16 cellular contexts compared by ENCODE assay signal in the genomic region with DNA sequence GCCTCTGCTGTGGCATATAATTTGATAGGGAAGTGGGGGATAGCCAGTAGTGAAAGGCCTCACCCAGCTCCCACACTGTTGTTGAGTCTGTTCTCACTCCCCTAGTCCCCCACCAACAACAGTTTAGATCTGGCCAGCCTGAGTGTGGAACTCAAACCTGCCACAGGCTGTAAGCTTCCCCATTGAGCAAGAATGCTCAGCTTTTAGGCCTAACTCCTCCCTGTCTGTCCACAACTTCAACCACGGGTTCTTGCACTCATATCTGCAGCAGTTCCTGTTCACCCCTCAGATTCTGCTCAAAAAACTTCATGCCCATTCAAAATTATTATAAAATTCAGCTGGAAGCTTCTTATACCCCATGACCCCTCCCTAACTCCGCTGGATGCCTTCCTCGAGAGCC.
DNase-seq lines count a peak whose midpoint lies in the region; ATAC-seq and TF ChIP-seq lines count a peak whose summit lies in the region.
"Had no signal": no experiment of that assay in that cellular context is flagged by ENCODE, and none has a peak within 500 bp of the region (broad histone marks: within the 10 kb centered on the region; RNA-seq: fewer than 3 reads in every experiment).

No MANE protein-coding gene starts in this region.

- H3K4me3 Mint-ChIP-seq in nephron progenitor cell = no peak overlapping the region
- no peak overlapping the region for H3K4me3 Mint-ChIP-seq in activated CD4-positive, alpha-beta T cell treated with anti-CD3 and anti-CD28 coated beads for 36 hours
- H3K4me3 Mint-ChIP-seq: CD14-positive monocyte; CD4-positive, alpha-beta memory T cell; H9 had no signal

- H3K4me1 Mint-ChIP-seq in nephron progenitor cell = no peaks in the 10 kb centered on the region
- no peaks in the 10 kb centered on the region for H3K4me1 Mint-ChIP-seq in activated CD4-positive, alpha-beta T cell treated with anti-CD3 and anti-CD28 coated beads for 36 hours
- H3K4me1 Mint-ChIP-seq: CD14-positive monocyte; CD4-positive, alpha-beta memory T cell had no signal

- H3K36me3 Mint-ChIP-seq in nephron progenitor cell (ENCODE audit: low read depth) = no peaks in the 10 kb centered on the region
- H3K36me3 Mint-ChIP-seq in activated CD4-positive, alpha-beta T cell treated with anti-CD3 and anti-CD28 coated beads for 36 hours (ENCODE audit: low read depth) = no peaks in the 10 kb centered on the region
- H3K36me3 Mint-ChIP-seq: CD14-positive monocyte; CD4-positive, alpha-beta memory T cell had no signal

- POLR2A ChIA-PET in activated CD4-positive, alpha-beta T cell treated with anti-CD3 and anti-CD28 coated beads for 36 hours (lab: Charles Lee) = no interaction called here

- no peaks in the 10 kb centered on the region for H3K27me3 Mint-ChIP-seq in nephron progenitor cell (ENCODE audit: low read depth, poor library complexity)
- H3K27me3 Mint-ChIP-seq in activated CD4-positive, alpha-beta T cell treated with anti-CD3 and anti-CD28 coated beads for 36 hours = no peaks in the 10 kb centered on the region
- H3K27me3 Mint-ChIP-seq: CD4-positive, alpha-beta memory T cell had no signal

- intact Hi-C loops in activated CD4-positive, alpha-beta T cell treated with anti-CD3 and anti-CD28 coated beads for 36 hours (cut with DNase I, micrococcal nuclease) = no loop called here

- CTCF ChIA-PET in activated CD4-positive, alpha-beta T cell treated with anti-CD3 and anti-CD28 coated beads for 36 hours (lab: Charles Lee) = no interaction called here

- DNase-seq in HL-60 (ENCODE audit: low read depth in 1 of 2, low spot score in 1 of 2) = peak in 1 of 2 experiments; percentile 81
- peak; percentile 1 for DNase-seq in NB4 (ENCODE audit: low read depth)
- peak; percentile 28 for DNase-seq in SKM-1 treated with dmso at 0.1 percent for 144 hours (lab: John Stamatoyannopoulos, UW; ENCODE audit: unreplicated experiment)
- DNase-seq in nephron progenitor cell = no peak
- DNase-seq in coronary artery (ENCODE audit: low spot score) = no peak
- no peak for DNase-seq in activated CD4-positive, alpha-beta T cell treated with anti-CD3 and anti-CD28 coated beads for 36 hours
- no peak for DNase-seq in RKO (ENCODE audit: low spot score)
- DNase-seq: 8988T; CD4-positive, alpha-beta memory T cell; DMS153; DMS79; GDM1; H9 had no signal

- H3K27ac ChIP-seq in HL-60 (replicated peaks) = peak overlapping the region; percentile 65
- H3K27ac ChIP-seq in coronary artery = no peak overlapping the region
- H3K27ac ChIP-seq: BLaER1 had no signal

- no peak overlapping the region for H3K4me3 ChIP-seq in HL-60 (replicated peaks; ENCODE audit: insufficient read depth, low read length)
- no peak overlapping the region for H3K4me3 ChIP-seq in NB4 (ENCODE audit: low read depth, low read length)
- no peak overlapping the region for H3K4me3 ChIP-seq in coronary artery
- H3K4me3 ChIP-seq: BLaER1 had no signal

- no peak for TF ChIP-seq POLR2A in NB4 (IDR thresholded peaks at IDR 0.05; ENCODE audit: extremely low read depth, insufficient read length)

- H3K27me3 ChIP-seq in HL-60 (ENCODE audit: insufficient read depth, poor library complexity, severe bottlenecking) = no peaks in the 10 kb centered on the region
- H3K27me3 ChIP-seq: BLaER1 had no signal

- TF ChIP-seq CTCF in HL-60 (IDR thresholded peaks at IDR 0.05; ENCODE audit: insufficient read depth, low read length) = no peak
- no peak for TF ChIP-seq CTCF in NB4 (IDR thresholded peaks at IDR 0.05; ENCODE audit: low read depth, low read length)
- TF ChIP-seq CTCF in nephron progenitor cell (IDR thresholded peaks at IDR 0.05) = no peak
- TF ChIP-seq CTCF in coronary artery (IDR thresholded peaks at IDR 0.05) = no peak

- H3K9me3 Mint-ChIP-seq in nephron progenitor cell = no peaks in the 10 kb centered on the region
- peaks cover 12% of the 10 kb centered on the region for H3K9me3 Mint-ChIP-seq in activated CD4-positive, alpha-beta T cell treated with anti-CD3 and anti-CD28 coated beads for 36 hours (ENCODE audit: low read depth)

- no peak for ATAC-seq in activated CD4-positive, alpha-beta T cell treated with anti-CD3 and anti-CD28 coated beads for 36 hours
- no peak for ATAC-seq in HG02610 (IDR thresholded peaks at IDR 0.05; ENCODE audit: unreplicated experiment)

- peak overlapping the region; percentile 60 for H3K27ac Mint-ChIP-seq in nephron progenitor cell
- H3K27ac Mint-ChIP-seq in activated CD4-positive, alpha-beta T cell treated with anti-CD3 and anti-CD28 coated beads for 36 hours = no peak overlapping the region
- H3K27ac Mint-ChIP-seq: CD14-positive monocyte; CD4-positive, alpha-beta memory T cell; H9 had no signal

Comparison
In these comparisons a context has a peak if more than half of its experiments do, and no peak if none do; other contexts are left out.
1. DNase-seq: peak in NB4 (single experiment) and SKM-1 treated with dmso at 0.1 percent for 144 hours (single experiment); none in nephron progenitor cell (single experiment), coronary artery (single experiment), activated CD4-positive, alpha-beta T cell treated with anti-CD3 and anti-CD28 coated beads for 36 hours (single experiment) and RKO (single experiment).